In genomic region chr1:246930830-246931548, GRCh38 we compare ENCODE assay signal across 1 cellular context.
TF ChIP-seq lines count a peak whose summit lies in the region.

No MANE protein-coding gene starts in this region.

TF ChIP-seq in K562, 482 proteins besides CTCF, POLR2A, EP300 and RAD21 (continued from another document and continues in another):
- peak; percentile 73; the same call in 1 of the 2 replicates for TF ChIP-seq ZNF592 (IDR thresholded peaks at IDR 0.05)
- no peak for TF ChIP-seq ZNF57 (CRISPR knock-in tag; IDR thresholded peaks at IDR 0.05)
- no peak for TF ChIP-seq ZNF445 (CRISPR knock-in tag; IDR thresholded peaks at IDR 0.05; ENCODE audit: low read depth)
- no peak; the same call in 1 of the 2 replicates for TF ChIP-seq NCOA6 (IDR thresholded peaks at IDR 0.05)
- TF ChIP-seq NR4A1 (CRISPR knock-in tag; IDR thresholded peaks at IDR 0.05), result no peak
- TF ChIP-seq NR4A1 (tag; IDR thresholded peaks at IDR 0.05), result no peak
- 0 out of 2 replicates have a peak, but pooled peaks have one; percentile 10 for TF ChIP-seq CREM (IDR thresholded peaks at IDR 0.05; ENCODE audit: low read depth)
- 0 out of 2 replicates have a peak, but pooled peaks have one; percentile 5 for TF ChIP-seq EGR1 (conservative IDR thresholded peaks at IDR 0.05)
- peak; percentile 51; the same call in 1 of the 2 replicates for TF ChIP-seq E2F1 (CRISPR knock-in tag; IDR thresholded peaks at IDR 0.05)
- no peak; a peak in 1 of 4 replicates for TF ChIP-seq ZNF639 (CRISPR knock-in tag; conservative IDR thresholded peaks at IDR 0.05 in 1 of 2, IDR thresholded peaks at IDR 0.05 in 1 of 2)
- TF ChIP-seq PHF20 (IDR thresholded peaks at IDR 0.05; ENCODE audit: partially characterized antibody), result peak; percentile 9
- TF ChIP-seq UBTF (IDR thresholded peaks at IDR 0.05; ENCODE audit: borderline replicate concordance in 1 of 2, low read depth in 2 of 2, low read length in 2 of 2), result 0 out of 4 replicates have a peak, but pooled peaks of 1 of the 2 experiments have one; percentile 64
- no peak for TF ChIP-seq E2F5 (CRISPR knock-in tag; IDR thresholded peaks at IDR 0.05)
- TF ChIP-seq ZNF551 (CRISPR knock-in tag; IDR thresholded peaks at IDR 0.05), result no peak
- TF ChIP-seq CREB1 (IDR thresholded peaks at IDR 0.05), result no peak
- TF ChIP-seq CREB1 (CRISPR knock-in tag; IDR thresholded peaks at IDR 0.05), result peak; percentile 45; the same call in 1 of the 2 replicates
- TF ChIP-seq NR1H2 (CRISPR knock-in tag; IDR thresholded peaks at IDR 0.05), result no peak
- TF ChIP-seq STAT6 (CRISPR knock-in tag; IDR thresholded peaks at IDR 0.05), result no peak
- no peak for TF ChIP-seq HCFC1 (IDR thresholded peaks at IDR 0.05; ENCODE audit: low read depth, low read length)
- TF ChIP-seq SRSF9 (IDR thresholded peaks at IDR 0.05; ENCODE audit: borderline replicate concordance, low read depth, low read length), result no peak
- peak; percentile 91 for TF ChIP-seq ZFX (CRISPR knock-in tag; IDR thresholded peaks at IDR 0.05)
- TF ChIP-seq SOX6 (IDR thresholded peaks at IDR 0.05), result no peak
- TF ChIP-seq PHTF2 (CRISPR knock-in tag; IDR thresholded peaks at IDR 0.05), result no peak
- no peak; the same call in 1 of the 2 replicates for TF ChIP-seq GABPB1 (CRISPR knock-in tag; IDR thresholded peaks at IDR 0.05)
- 0 out of 2 replicates have a peak, but pooled peaks have one; percentile 69 for TF ChIP-seq ZBTB1 (CRISPR knock-in tag; IDR thresholded peaks at IDR 0.05; ENCODE audit: borderline replicate concordance, low read depth)
- TF ChIP-seq ATF7 (IDR thresholded peaks at IDR 0.05), result peak; percentile 12; the same call in 1 of the 2 replicates
- TF ChIP-seq PRDM10 (IDR thresholded peaks at IDR 0.05; ENCODE audit: partially characterized antibody), result no peak
- no peak for TF ChIP-seq CBFA2T2 (conservative IDR thresholded peaks at IDR 0.05)
- TF ChIP-seq ZKSCAN8 (CRISPR knock-in tag; IDR thresholded peaks at IDR 0.05), result no peak
- TF ChIP-seq HEY1 (CRISPR knock-in tag; IDR thresholded peaks at IDR 0.05; ENCODE audit: borderline replicate concordance), result no peak
- TF ChIP-seq SMC3 (conservative IDR thresholded peaks at IDR 0.05; ENCODE audit: insufficient read depth, low read depth, low read length), result no peak
- peak; percentile 64; the same call in 1 of the 2 replicates for TF ChIP-seq DNMT1 (IDR thresholded peaks at IDR 0.05)
- no peak for TF ChIP-seq NR2C1 (IDR thresholded peaks at IDR 0.05)
- no peak for TF ChIP-seq NR2C1 (tag; IDR thresholded peaks at IDR 0.05)
- peak; percentile 34; the same call in 1 of the 2 replicates for TF ChIP-seq CXXC5 (CRISPR knock-in tag; IDR thresholded peaks at IDR 0.05)
- 0 out of 2 replicates have a peak, but pooled peaks have one; percentile 28 for TF ChIP-seq NR3C1 (CRISPR knock-in tag; IDR thresholded peaks at IDR 0.05)
- peak; percentile 63; the same call in 1 of the 2 replicates for TF ChIP-seq THAP12 (CRISPR knock-in tag; IDR thresholded peaks at IDR 0.05)
- TF ChIP-seq ETS1 (conservative IDR thresholded peaks at IDR 0.05; ENCODE audit: control insufficient read depth, low read depth, low read length), result peak; percentile 8; the same call in 1 of the 2 replicates
- TF ChIP-seq ZNF507 (tag; conservative IDR thresholded peaks at IDR 0.05), result no peak
